In the genomic region with DNA sequence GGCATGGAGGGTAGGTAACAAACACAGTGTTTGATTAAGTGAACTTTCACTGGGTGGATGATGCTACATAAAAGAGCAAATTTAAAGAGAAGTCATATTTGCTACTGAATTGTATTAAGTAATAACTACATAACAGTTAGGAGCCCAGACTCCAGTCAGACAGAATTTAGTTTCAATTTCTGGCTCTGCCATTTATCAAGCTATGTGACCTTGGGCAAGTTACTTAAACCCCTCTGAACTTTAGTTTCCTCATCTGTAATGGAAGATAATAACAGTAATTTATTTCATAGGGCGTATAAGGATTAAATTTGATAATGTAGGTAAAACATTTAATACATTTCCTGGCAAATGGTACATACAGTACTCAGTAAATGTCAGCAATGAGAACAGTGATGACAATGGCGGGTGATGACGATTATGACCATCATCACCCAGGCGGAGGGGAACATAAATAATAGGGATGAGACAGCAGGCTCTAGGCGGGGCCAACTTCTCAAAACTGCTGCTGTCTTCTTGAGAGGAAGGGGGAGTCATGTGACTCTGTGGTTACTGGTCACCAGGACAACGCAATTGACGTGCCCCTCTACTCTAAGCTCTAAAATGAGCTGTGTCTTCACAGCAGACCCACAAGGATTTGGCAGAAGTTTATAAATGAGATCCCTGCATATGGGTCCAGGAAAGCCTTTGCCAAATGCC, we compare ENCODE assay signal across 8 cellular contexts. TPM values are rescaled to one million over a fixed set of nuclear protein-coding genes. Genes with fewer than 3 reads are reported as not detected.
DNase-seq lines count a peak whose midpoint lies in the region; ATAC-seq, FAIRE-seq and TF ChIP-seq lines count a peak whose summit lies in the region.

No MANE protein-coding gene starts in this region.

- no peak for FAIRE-seq in astrocyte (lab: Jason Lieb, UNC)

- no peak for TF ChIP-seq CTCF in astrocyte (IDR thresholded peaks at IDR 0.05; ENCODE audit: insufficient read depth, low read depth, low read length)
- TF ChIP-seq CTCF in lower leg skin (IDR thresholded peaks at IDR 0.05) = no peak

- peaks cover 26% of the 10 kb centered on the region for H3K4me1 Mint-ChIP-seq in astrocyte (ENCODE audit: low read depth, unreplicated experiment)
- peaks cover 19% of the 10 kb centered on the region for H3K4me1 Mint-ChIP-seq in stimulated activated effector memory CD8-positive, alpha-beta T cell treated with anti-CD3 and anti-CD28 coated beads, Interleukin-12 subunit alpha, Interleukin-12 subunit beta, amount 100 ng/mL, for 72 hours

- no peak for TF ChIP-seq POLR2A in lower leg skin (IDR thresholded peaks at IDR 0.05)

- peak overlapping the region; percentile 54 for H3K4me2 ChIP-seq in astrocyte (ENCODE audit: low read length)

- H3K4me3 ChIP-seq in astrocyte (ENCODE audit: insufficient read depth, low read depth, low read length) = peak overlapping the region; percentile 14
- H3K4me3 ChIP-seq in lower leg skin (ENCODE audit: low read depth, poor library complexity, severe bottlenecking) = no peak overlapping the region

- DNase-seq in NCI-H82 (lab: John Stamatoyannopoulos, UW) (peak; percentile 34), NCI-H82 treated with DMSO at 0.1 percent for 48 hours (lab: John Stamatoyannopoulos, UW; ENCODE audit: unreplicated experiment) (no peak), T-helper 1 cell (peak in 3 of 5 donors; percentile 6 to 60 (median 26)), astrocyte (ENCODE audit: low read depth) (peak; percentile 96), lower leg skin (ENCODE audit: low spot score in 2 of 2) (peak; percentile 75 to 90), NCI-H345 treated with DMSO at 0.1 percent for 48 hours (lab: John Stamatoyannopoulos, UW; ENCODE audit: unreplicated experiment) (no peak)
- DNase-seq in stimulated activated effector memory CD8-positive, alpha-beta T cell treated with anti-CD3 and anti-CD28 coated beads, Interleukin-12 subunit alpha, Interleukin-12 subunit beta, amount 100 ng/mL, for 72 hours (ENCODE audit: low spot score in 2 of 2) = peak; percentile 3 to 53

- no peaks in the 10 kb centered on the region for H3K27me3 Mint-ChIP-seq in astrocyte (ENCODE audit: low read depth, unreplicated experiment)

- H3K27ac ChIP-seq in astrocyte (ENCODE audit: low read depth, low read length) = peak overlapping the region; percentile 70

- peak overlapping the region; percentile 34 for H3K27ac Mint-ChIP-seq in astrocyte (ENCODE audit: unreplicated experiment)
- no peak overlapping the region for H3K27ac Mint-ChIP-seq in stimulated activated effector memory CD8-positive, alpha-beta T cell treated with anti-CD3 and anti-CD28 coated beads, Interleukin-12 subunit alpha, Interleukin-12 subunit beta, amount 100 ng/mL, for 72 hours

- H2AFZ ChIP-seq in astrocyte (ENCODE audit: low read depth, low read length) = no peak overlapping the region

- H3K4me1 ChIP-seq in astrocyte (ENCODE audit: insufficient read depth, low read length) = peaks cover 30% of the 10 kb centered on the region

- peak overlapping the region; percentile 20 for H3K9ac ChIP-seq in astrocyte (ENCODE audit: low read length)

- H3K79me2 ChIP-seq in astrocyte (ENCODE audit: insufficient read depth, low read length) = peaks cover 99% of the 10 kb centered on the region

- no peaks in the 10 kb centered on the region for H3K9me3 ChIP-seq in astrocyte (ENCODE audit: insufficient read depth, low read depth, low read length)

- peak overlapping the region; percentile 4 for H3K4me3 Mint-ChIP-seq in astrocyte (ENCODE audit: unreplicated experiment)
- H3K4me3 Mint-ChIP-seq in stimulated activated effector memory CD8-positive, alpha-beta T cell treated with anti-CD3 and anti-CD28 coated beads, Interleukin-12 subunit alpha, Interleukin-12 subunit beta, amount 100 ng/mL, for 72 hours = peak overlapping the region; percentile 8

- no peaks in the 10 kb centered on the region for H3K27me3 ChIP-seq in astrocyte (ENCODE audit: insufficient read depth, low read length)

- peak; percentile 73 for ATAC-seq in HG03139 (IDR thresholded peaks at IDR 0.05; ENCODE audit: unreplicated experiment)
- peak; percentile 96 for ATAC-seq in stimulated activated effector memory CD8-positive, alpha-beta T cell treated with anti-CD3 and anti-CD28 coated beads, Interleukin-12 subunit alpha, Interleukin-12 subunit beta, amount 100 ng/mL, for 72 hours

- intact Hi-C loops in lower leg skin (cut with DNase I; ENCODE audit: low total_unique reads) = no loop called here

- no peaks in the 10 kb centered on the region for H3K9me3 Mint-ChIP-seq in astrocyte (ENCODE audit: unreplicated experiment)
- no peaks in the 10 kb centered on the region for H3K9me3 Mint-ChIP-seq in stimulated activated effector memory CD8-positive, alpha-beta T cell treated with anti-CD3 and anti-CD28 coated beads, Interleukin-12 subunit alpha, Interleukin-12 subunit beta, amount 100 ng/mL, for 72 hours

- peaks cover 5% of the 10 kb centered on the region for H3K36me3 Mint-ChIP-seq in astrocyte (ENCODE audit: low read depth, unreplicated experiment)
- peaks cover 6% of the 10 kb centered on the region for H3K36me3 Mint-ChIP-seq in stimulated activated effector memory CD8-positive, alpha-beta T cell treated with anti-CD3 and anti-CD28 coated beads, Interleukin-12 subunit alpha, Interleukin-12 subunit beta, amount 100 ng/mL, for 72 hours

- WGBS in lower leg skin, 2 donors = 49 to 50% methylated on average over 7 of the region's 7 CpGs

- H3K36me3 ChIP-seq in astrocyte (ENCODE audit: insufficient read depth, low read length) = peaks cover 4% of the 10 kb centered on the region

- H4K20me1 ChIP-seq in astrocyte (ENCODE audit: insufficient read depth, low read length) = peaks cover 54% of the 10 kb centered on the region

RNA-seq across cellular contexts. Expression of a gene that starts 15.6 kb away (rescaled TPM):
- total RNA-seq in astrocyte (17.7 and 24.8 TPM in 2 replicates), lower leg skin (10 to 100 TPM; 39.8 to 78.0 (median 61.9) TPM)

Comparison
In these comparisons a context has a peak if more than half of its experiments do, and no peak if none do; other contexts are left out.
1. DNase-seq: peak in NCI-H82 (single experiment), T-helper 1 cell (3 of 5), astrocyte (single experiment), lower leg skin (2 of 2) and stimulated activated effector memory CD8-positive, alpha-beta T cell treated with anti-CD3 and anti-CD28 coated beads, Interleukin-12 subunit alpha, Interleukin-12 subunit beta, amount 100 ng/mL, for 72 hours (2 of 2); none in NCI-H82 treated with DMSO at 0.1 percent for 48 hours (single experiment) and NCI-H345 treated with DMSO at 0.1 percent for 48 hours (single experiment).